In genomic region chr4:15149234-15149841, GRCh38 we compare ENCODE assay signal across 9 cellular contexts.
A peak's percentile ranks its signal among the peaks of the same experiment; 100 is the strongest.
DNase-seq lines count a peak whose midpoint lies in the region; ATAC-seq and TF ChIP-seq lines count a peak whose summit lies in the region.
"Had no signal": no experiment of that assay in that cellular context is flagged by ENCODE, and none has a peak within 500 bp of the region (broad histone marks: within the 10 kb centered on the region; RNA-seq: fewer than 3 reads in every experiment).

No MANE protein-coding gene starts in this region.

- H3K4me3 ChIP-seq in CD8-positive, alpha-beta T cell (ENCODE audit: low read depth, low read length): no peak overlapping the region

- no peaks in the 10 kb centered on the region for H3K4me1 ChIP-seq in CD8-positive, alpha-beta T cell (ENCODE audit: insufficient read depth, low read length)

- TF ChIP-seq CTCF in CD8-positive, alpha-beta T cell (IDR thresholded peaks at IDR 0.05): no peak

- peak; percentile 27 to 37 for ATAC-seq in activated CD4-positive, CD25-positive, alpha-beta regulatory T cell treated with anti-CD3 and anti-CD28 coated beads, Interleukin-2, amount 50 U/mL, for 24 hours
- ATAC-seq in HG03135 (IDR thresholded peaks at IDR 0.05; ENCODE audit: unreplicated experiment): peak; percentile 61
- ATAC-seq in CD8-positive, alpha-beta T cell: no peak

- CTCF ChIA-PET in CD8-positive, alpha-beta T cell (lab: Charles Lee): no interaction called here

- no peak for DNase-seq in activated CD4-positive, CD25-positive, alpha-beta regulatory T cell treated with anti-CD3 and anti-CD28 coated beads, Interleukin-2, amount 50 U/mL, for 72 hours
- DNase-seq in dedifferentiated amniotic fluid mesenchymal stem cell (ENCODE audit: extremely low spot score): peak; percentile 19
- no peak for DNase-seq in stimulated activated CD4-positive, alpha-beta T cell treated with anti-CD3 and anti-CD28 coated beads, Interleukin-4, amount 100 ng/mL, for 24 hours
- DNase-seq in CD8-positive, alpha-beta T cell: no peak
- DNase-seq in stimulated activated CD4-positive, alpha-beta T cell treated with anti-CD3 and anti-CD28 coated beads, Interleukin-12 subunit alpha, Interleukin-12 subunit beta, amount 100 ng/mL, for 4 hours: no peak

- H3K4me3 Mint-ChIP-seq in CD8-positive, alpha-beta T cell: no peak overlapping the region
- H3K4me3 Mint-ChIP-seq: B cell had no signal

- H3K27me3 ChIP-seq in CD8-positive, alpha-beta T cell (ENCODE audit: insufficient read depth, low read length): no peaks in the 10 kb centered on the region

- H3K27ac ChIP-seq in temporal lobe (ENCODE audit: low read depth, low read length): peak overlapping the region; percentile 96
- no peak overlapping the region for H3K27ac ChIP-seq in CD8-positive, alpha-beta T cell (ENCODE audit: low read depth, low read length)

- no peak overlapping the region for H3K27ac Mint-ChIP-seq in CD8-positive, alpha-beta T cell
- H3K27ac Mint-ChIP-seq: B cell had no signal

- POLR2A ChIA-PET in CD8-positive, alpha-beta T cell (lab: Charles Lee): no interaction called here

- H3K4me1 Mint-ChIP-seq in CD8-positive, alpha-beta T cell (ENCODE audit: low read depth): no peaks in the 10 kb centered on the region
- H3K4me1 Mint-ChIP-seq: B cell had no signal

- no peaks in the 10 kb centered on the region for H3K36me3 ChIP-seq in CD8-positive, alpha-beta T cell (ENCODE audit: insufficient read depth, low read length)

- intact Hi-C loops in CD8-positive, alpha-beta T cell (cut with DNase I, micrococcal nuclease): no loop called here

- no peaks in the 10 kb centered on the region for H3K9me3 ChIP-seq in CD8-positive, alpha-beta T cell (ENCODE audit: low read length)

- peaks cover 4% of the 10 kb centered on the region for H3K27me3 Mint-ChIP-seq in CD8-positive, alpha-beta T cell (ENCODE audit: low read depth)
- H3K27me3 Mint-ChIP-seq: B cell had no signal

- no peaks in the 10 kb centered on the region for H3K36me3 Mint-ChIP-seq in CD8-positive, alpha-beta T cell

- no peaks in the 10 kb centered on the region for H3K9me3 Mint-ChIP-seq in CD8-positive, alpha-beta T cell
